Comparison of ENCODE assay signal across 15 cellular contexts in the genomic region with DNA sequence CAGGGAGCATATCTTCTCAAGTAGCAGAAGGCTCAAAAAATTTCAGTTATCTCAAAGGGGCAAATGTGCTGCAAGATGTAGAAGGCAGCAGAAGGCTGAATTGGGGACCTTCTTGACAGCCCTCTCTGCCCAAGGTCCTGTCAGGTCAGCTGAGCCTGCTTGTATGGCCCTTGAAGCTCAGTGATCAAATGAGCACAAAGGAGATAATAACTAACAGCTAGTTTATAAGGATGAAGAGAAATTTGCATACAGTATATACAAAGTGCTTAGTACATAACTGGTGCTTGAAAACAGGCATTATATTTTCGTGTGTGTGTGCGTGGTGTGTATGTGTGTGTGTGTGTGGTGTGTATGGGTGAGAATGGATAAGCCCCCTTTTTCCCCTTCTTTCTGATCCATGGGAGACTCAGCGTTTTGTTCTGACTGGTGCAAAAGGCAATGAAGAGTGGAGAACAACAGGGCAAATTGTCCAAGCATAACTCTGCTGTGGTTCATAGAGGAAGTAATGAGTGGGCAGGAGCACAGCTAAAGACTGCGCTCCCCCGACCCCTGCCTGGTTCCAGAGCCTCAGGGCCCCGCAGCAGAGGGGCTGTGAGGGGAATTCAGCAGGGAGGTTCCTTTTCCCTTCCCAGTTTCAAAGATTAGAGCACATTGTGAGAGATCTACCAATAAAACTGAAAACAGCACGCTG.
DNase-seq lines count a peak whose midpoint lies in the region; ATAC-seq and TF ChIP-seq lines count a peak whose summit lies in the region.
"Had no signal": no experiment of that assay in that cellular context is flagged by ENCODE, and none has a peak within 500 bp of the region (broad histone marks: within the 10 kb centered on the region; RNA-seq: fewer than 3 reads in every experiment).

No MANE protein-coding gene starts in this region.

- no peaks in the 10 kb centered on the region for H3K36me3 ChIP-seq in GM06990 (ENCODE audit: control insufficient read depth, insufficient read depth, low read length)
- H3K36me3 ChIP-seq: Peyer's patch, right atrium auricular region, thoracic aorta had no signal

- no peak for TF ChIP-seq CTCF in GM06990 (IDR thresholded peaks at IDR 0.05; ENCODE audit: insufficient read depth, low read length, poor library complexity, severe bottlenecking)
- no peak for TF ChIP-seq CTCF in GM20000 (IDR thresholded peaks at IDR 0.05; ENCODE audit: extremely low read depth, missing control alignments)

- no peaks in the 10 kb centered on the region for H3K27me3 ChIP-seq in GM06990 (replicated peaks; ENCODE audit: control insufficient read depth, insufficient read depth, low read length)
- H3K27me3 ChIP-seq: Peyer's patch, right atrium auricular region had no signal

- ATAC-seq in HG02870 (IDR thresholded peaks at IDR 0.05; ENCODE audit: unreplicated experiment) (peak; percentile 51), HG03521 (IDR thresholded peaks at IDR 0.05; ENCODE audit: unreplicated experiment) (peak; percentile 61), GM19455 (IDR thresholded peaks at IDR 0.05; ENCODE audit: unreplicated experiment) (no peak), left ventricle myocardium superior (no peak)
- ATAC-seq: HCT116 had no signal

- no peak overlapping the region for H3K27ac ChIP-seq in substantia nigra (ENCODE audit: low read depth, low read length, poor library complexity, severe bottlenecking)
- H3K27ac ChIP-seq: Peyer's patch, right atrium auricular region, thoracic aorta had no signal

- intact Hi-C loops in left ventricle myocardium superior (cut with micrococcal nuclease): no loop called here

- peak; percentile 60 for DNase-seq in GM06990 (ENCODE audit: extremely low read depth, insufficient read length)
- peak; percentile 22 for DNase-seq in GM20000 (ENCODE audit: low spot score)
- DNase-seq in left ventricle myocardium superior: no peak
- no peak for DNase-seq in NCI-H1694 treated with DMSO at 0.1 percent for 48 hours (lab: John Stamatoyannopoulos, UW)
- no peak for DNase-seq in substantia nigra (lab: John Stamatoyannopoulos, UW)
- DNase-seq: Karpas-422, NCI-H2171, Peyer's patch, T-helper 9 cell had no signal

- H3K4me3 ChIP-seq in GM06990 (replicated peaks; ENCODE audit: low read depth, low read length): no peak overlapping the region
- H3K4me3 ChIP-seq: Peyer's patch, right atrium auricular region, thoracic aorta had no signal

Comparison
In these comparisons a context has a peak if more than half of its experiments do, and no peak if none do; other contexts are left out.
1. DNase-seq: peak in GM06990 (single experiment) and GM20000 (single experiment); none in left ventricle myocardium superior (single experiment), NCI-H1694 treated with DMSO at 0.1 percent for 48 hours (single experiment) and substantia nigra (0 of 49).
2. ATAC-seq: peak in HG02870 (single experiment) and HG03521 (single experiment); none in GM19455 (single experiment) and left ventricle myocardium superior (single experiment).